In the genomic region with DNA sequence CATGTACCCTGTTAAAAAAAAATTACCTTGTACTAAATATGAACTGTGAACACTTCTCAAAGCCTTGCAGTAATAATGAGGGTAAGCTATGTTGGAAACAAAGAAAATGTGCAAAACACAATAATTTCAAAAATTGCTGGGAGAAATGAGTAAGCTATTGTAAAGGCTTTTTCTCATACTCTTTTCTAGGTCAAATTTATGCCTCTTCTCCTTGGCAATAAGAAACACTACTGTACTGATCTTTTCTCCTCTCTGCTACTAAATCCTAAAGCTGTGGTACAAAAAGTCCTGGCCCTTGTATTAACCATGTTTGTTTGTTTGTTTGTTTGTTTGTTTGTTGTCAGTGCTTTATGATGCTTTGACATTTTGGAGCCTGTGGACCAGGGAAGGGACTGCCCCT, we compare ENCODE assay signal across 24 cellular contexts. TPM values are rescaled to one million over a fixed set of nuclear protein-coding genes. Genes with fewer than 3 reads are reported as not detected.
DNase-seq lines count a peak whose midpoint lies in the region; ATAC-seq and TF ChIP-seq lines count a peak whose summit lies in the region.
"Had no signal": no experiment of that assay in that cellular context is flagged by ENCODE, and none has a peak within 500 bp of the region (broad histone marks: within the 10 kb centered on the region; RNA-seq: fewer than 3 reads in every experiment).

No MANE protein-coding gene starts in this region.

- peaks cover 7% of the 10 kb centered on the region for H3K9me3 Mint-ChIP-seq in CD8-positive, alpha-beta T cell
- H3K9me3 Mint-ChIP-seq in activated naive CD8-positive, alpha-beta T cell treated with anti-CD3 and anti-CD28 coated beads for 36 hours: peaks cover 6% of the 10 kb centered on the region
- no peaks in the 10 kb centered on the region for H3K9me3 Mint-ChIP-seq in endothelial cell (ENCODE audit: unreplicated experiment)
- H3K9me3 Mint-ChIP-seq in stimulated activated naive B cell treated with anti-CD40 and anti-IgM and Interleukin-4, amounts not matched to agents 10 μg/mL and 1 μg/mL and 100 μg/mL, for 72 hours: peaks cover 6 to 7% of the 10 kb centered on the region in 2 donors
- H3K9me3 Mint-ChIP-seq: HFFc6 had no signal

- no TSS peak for BruUV-seq in A673 (replicated peaks; lab: Mats Ljungman, UMichigan)

- no peaks in the 10 kb centered on the region for H3K27me3 ChIP-seq in CD8-positive, alpha-beta T cell (ENCODE audit: insufficient read depth, low read length)
- H3K27me3 ChIP-seq in HUES64 (ENCODE audit: insufficient read depth, low read length) (no peaks in the 10 kb centered on the region), A673 (replicated peaks; ENCODE audit: insufficient read depth, low read depth, low read length, poor library complexity) (no peaks in the 10 kb centered on the region)
- H3K27me3 ChIP-seq: BE2C, SJCRH30 had no signal

- H3K4me3 ChIP-seq in CD8-positive, alpha-beta T cell (ENCODE audit: low read depth, low read length): no peak overlapping the region
- no peak overlapping the region for H3K4me3 ChIP-seq in HUES64 (ENCODE audit: low read length)
- H3K4me3 ChIP-seq in A673 (ENCODE audit: low read depth, low read length, poor library complexity, severe bottlenecking): no peak overlapping the region
- H3K4me3 ChIP-seq: HAP-1, PC-9, SJCRH30 had no signal

- H3K9ac ChIP-seq in HUES64 (ENCODE audit: low read depth, low read length): no peak overlapping the region; the same call in 1 of the 2 replicates

- H3K4me3 Mint-ChIP-seq in CD8-positive, alpha-beta T cell: no peak overlapping the region
- no peak overlapping the region for H3K4me3 Mint-ChIP-seq in activated naive CD8-positive, alpha-beta T cell treated with anti-CD3 and anti-CD28 coated beads for 36 hours
- no peak overlapping the region for H3K4me3 Mint-ChIP-seq in endothelial cell (ENCODE audit: unreplicated experiment)
- H3K4me3 Mint-ChIP-seq in stimulated activated naive B cell treated with anti-CD40 and anti-IgM and Interleukin-4, amounts not matched to agents 10 μg/mL and 1 μg/mL and 100 μg/mL, for 72 hours: no peak overlapping the region
- H3K4me3 Mint-ChIP-seq: CD14-positive monocyte, HFFc6 had no signal

- TF ChIP-seq CTCF in CD8-positive, alpha-beta T cell (IDR thresholded peaks at IDR 0.05): no peak
- TF ChIP-seq CTCF in endothelial cell (IDR thresholded peaks at IDR 0.05; ENCODE audit: unreplicated experiment): no peak
- TF ChIP-seq CTCF in A673 (conservative IDR thresholded peaks at IDR 0.05; ENCODE audit: low read depth, low read length): no peak

- POLR2A ChIA-PET in CD8-positive, alpha-beta T cell (lab: Charles Lee): interaction anchor here (0.9 kb wide), 1 partner anchor 14 kb away, joined by 3 read pairs; no protein-coding TSS in a partner anchor
- POLR2A ChIA-PET in A673 (lab: Charles Lee; ENCODE audit: low non-redundant PET): no interaction called here

- H3K4me1 ChIP-seq in CD8-positive, alpha-beta T cell (ENCODE audit: insufficient read depth, low read length): no peaks in the 10 kb centered on the region
- H3K4me1 ChIP-seq in HUES64 (ENCODE audit: insufficient read depth, low read length) (peaks cover 30% of the 10 kb centered on the region), A673 (ENCODE audit: insufficient read depth, low read length, poor library complexity, severe bottlenecking) (no peaks in the 10 kb centered on the region)
- H3K4me1 ChIP-seq: BE2C, HAP-1, SJCRH30 had no signal

- intact Hi-C loops in CD8-positive, alpha-beta T cell (cut with DNase I, micrococcal nuclease): no loop called here
- intact Hi-C loops in A673 (cut with micrococcal nuclease; ENCODE audit: unreplicated experiment): no loop called here

- no peak for DNase-seq in CD8-positive, alpha-beta T cell
- DNase-seq in activated naive CD8-positive, alpha-beta T cell treated with anti-CD3 and anti-CD28 coated beads for 36 hours: no peak
- DNase-seq in endothelial cell (ENCODE audit: low spot score) (no peak), AG08395 (ENCODE audit: low spot score) (no peak), AG08396 (ENCODE audit: low spot score) (no peak), A673 (ENCODE audit: low spot score) (no peak)
- DNase-seq in stimulated activated naive B cell treated with anti-CD40 and anti-IgM and Interleukin-4, amounts not matched to agents 10 μg/mL and 1 μg/mL and 100 μg/mL, for 72 hours: no peak
- DNase-seq: BE2C, DMS153, DND-41, HFFc6, IMR-90, KG1, MM.1S, NCI-H1417, NCI-H1694, NCI-H2029 treated with DMSO at 0.1 percent for 48 hours, NCI-H526 treated with DMSO at 0.1 percent for 48 hours, PC-9, SJCRH30 had no signal

- H3K36me3 Mint-ChIP-seq in CD8-positive, alpha-beta T cell: peaks cover 20% of the 10 kb centered on the region
- H3K36me3 Mint-ChIP-seq in activated naive CD8-positive, alpha-beta T cell treated with anti-CD3 and anti-CD28 coated beads for 36 hours: peaks cover 24% of the 10 kb centered on the region
- H3K36me3 Mint-ChIP-seq in endothelial cell (ENCODE audit: low read depth, unreplicated experiment): peaks cover 14% of the 10 kb centered on the region
- H3K36me3 Mint-ChIP-seq in stimulated activated naive B cell treated with anti-CD40 and anti-IgM and Interleukin-4, amounts not matched to agents 10 μg/mL and 1 μg/mL and 100 μg/mL, for 72 hours: peaks cover 14 to 17% of the 10 kb centered on the region in 2 donors

- H3K27ac ChIP-seq in CD8-positive, alpha-beta T cell (ENCODE audit: low read depth, low read length): no peak overlapping the region
- peak overlapping the region; percentile 40; the same call in 1 of the 2 replicates for H3K27ac ChIP-seq in HUES64 (ENCODE audit: low read depth, low read length)
- no peak overlapping the region for H3K27ac ChIP-seq in A673 (ENCODE audit: low read depth, low read length, poor library complexity, severe bottlenecking)
- H3K27ac ChIP-seq: PC-9, SJCRH30 had no signal

- no peaks in the 10 kb centered on the region for H3K27me3 Mint-ChIP-seq in CD8-positive, alpha-beta T cell (ENCODE audit: low read depth)
- no peaks in the 10 kb centered on the region for H3K27me3 Mint-ChIP-seq in activated naive CD8-positive, alpha-beta T cell treated with anti-CD3 and anti-CD28 coated beads for 36 hours
- peaks cover 6% of the 10 kb centered on the region for H3K27me3 Mint-ChIP-seq in endothelial cell (ENCODE audit: unreplicated experiment)
- H3K27me3 Mint-ChIP-seq in stimulated activated naive B cell treated with anti-CD40 and anti-IgM and Interleukin-4, amounts not matched to agents 10 μg/mL and 1 μg/mL and 100 μg/mL, for 72 hours: no peaks in the 10 kb centered on the region

- H3K4me1 Mint-ChIP-seq in CD8-positive, alpha-beta T cell (ENCODE audit: low read depth): peaks cover 29% of the 10 kb centered on the region
- H3K4me1 Mint-ChIP-seq in activated naive CD8-positive, alpha-beta T cell treated with anti-CD3 and anti-CD28 coated beads for 36 hours: peaks cover 15% of the 10 kb centered on the region
- peaks cover 10% of the 10 kb centered on the region for H3K4me1 Mint-ChIP-seq in endothelial cell (ENCODE audit: unreplicated experiment)
- peaks cover 12 to 17% of the 10 kb centered on the region in 2 donors for H3K4me1 Mint-ChIP-seq in stimulated activated naive B cell treated with anti-CD40 and anti-IgM and Interleukin-4, amounts not matched to agents 10 μg/mL and 1 μg/mL and 100 μg/mL, for 72 hours
- H3K4me1 Mint-ChIP-seq: CD14-positive monocyte had no signal

- H3K27ac Mint-ChIP-seq in CD8-positive, alpha-beta T cell: peak overlapping the region; percentile 32
- peak overlapping the region; percentile 8 for H3K27ac Mint-ChIP-seq in activated naive CD8-positive, alpha-beta T cell treated with anti-CD3 and anti-CD28 coated beads for 36 hours
- H3K27ac Mint-ChIP-seq in endothelial cell (ENCODE audit: unreplicated experiment): peak overlapping the region; percentile 75
- H3K27ac Mint-ChIP-seq in stimulated activated naive B cell treated with anti-CD40 and anti-IgM and Interleukin-4, amounts not matched to agents 10 μg/mL and 1 μg/mL and 100 μg/mL, for 72 hours: no peak overlapping the region
- H3K27ac Mint-ChIP-seq: HFFc6 had no signal

- no peaks in the 10 kb centered on the region for H3K36me3 ChIP-seq in CD8-positive, alpha-beta T cell (ENCODE audit: insufficient read depth, low read length)
- H3K36me3 ChIP-seq in HUES64 (ENCODE audit: insufficient read depth, low read length) (peaks cover 2% of the 10 kb centered on the region; the same call in 1 of the 2 replicates), A673 (ENCODE audit: insufficient read depth, low read length, poor library complexity, severe bottlenecking) (no peaks in the 10 kb centered on the region)
- H3K36me3 ChIP-seq: BE2C, HAP-1, SJCRH30 had no signal

- no peaks in the 10 kb centered on the region for H3K9me3 ChIP-seq in CD8-positive, alpha-beta T cell (ENCODE audit: low read length)
- H3K9me3 ChIP-seq in HUES64 (ENCODE audit: insufficient read depth, low read depth, low read length) (peaks cover 9% of the 10 kb centered on the region; the same call in 1 of the 2 replicates), A673 (ENCODE audit: low read depth, low read length, poor library complexity, severe bottlenecking) (peaks cover 3% of the 10 kb centered on the region)
- H3K9me3 ChIP-seq: BE2C, HAP-1, SJCRH30 had no signal

- no peak for ATAC-seq in CD8-positive, alpha-beta T cell
- no peak for ATAC-seq in stimulated activated naive B cell treated with anti-CD40 and anti-IgM and Interleukin-4, amounts not matched to agents 10 μg/mL and 1 μg/mL and 100 μg/mL, for 72 hours (replicated peaks)
- ATAC-seq: Right ventricle myocardium inferior had no signal

- CTCF ChIA-PET in CD8-positive, alpha-beta T cell (lab: Charles Lee): no interaction called here
- CTCF ChIA-PET in A673 (lab: Charles Lee): no interaction called here

RNA-seq across cellular contexts. Expression of a gene that starts 17.5 kb away (rescaled TPM):
- 1 to 10 TPM; 2.8 to 4.5 TPM for total RNA-seq in CD8-positive, alpha-beta T cell
- polyA plus RNA-seq in HUES64 (2013, experiment 1 of 2): not detected
- 0.32 TPM for polyA plus RNA-seq in HUES64 (2013, experiment 2 of 2)
- total RNA-seq in activated naive CD8-positive, alpha-beta T cell treated with anti-CD3 and anti-CD28 coated beads for 36 hours: 1 to 10 TPM in 1 of 2 experiments, under 1 TPM in 1; 0.84 to 1.0 TPM
- total RNA-seq in endothelial cell (ENCODE audit: unreplicated experiment) (0.72 TPM), A673 (2021) (0.88 and 0.92 TPM in 2 replicates)
- total RNA-seq: Right ventricle myocardium inferior had no signal

RNA-seq across cellular contexts. Expression of a gene that starts 18.5 kb away (rescaled TPM):
- total RNA-seq in CD8-positive, alpha-beta T cell: 10 to 100 TPM; 19.3 to 21.2 TPM
- 27.5 TPM for polyA plus RNA-seq in HUES64 (2013, experiment 1 of 2)
- 31.1 TPM for polyA plus RNA-seq in HUES64 (2013, experiment 2 of 2)
- total RNA-seq in activated naive CD8-positive, alpha-beta T cell treated with anti-CD3 and anti-CD28 coated beads for 36 hours: 10 to 100 TPM; 28.4 to 30.0 TPM
- total RNA-seq in endothelial cell (ENCODE audit: unreplicated experiment) (34.6 TPM), A673 (2021) (22.4 and 28.2 TPM in 2 replicates)
